Comparison of ENCODE assay signal across 12 cellular contexts in the genomic region with DNA sequence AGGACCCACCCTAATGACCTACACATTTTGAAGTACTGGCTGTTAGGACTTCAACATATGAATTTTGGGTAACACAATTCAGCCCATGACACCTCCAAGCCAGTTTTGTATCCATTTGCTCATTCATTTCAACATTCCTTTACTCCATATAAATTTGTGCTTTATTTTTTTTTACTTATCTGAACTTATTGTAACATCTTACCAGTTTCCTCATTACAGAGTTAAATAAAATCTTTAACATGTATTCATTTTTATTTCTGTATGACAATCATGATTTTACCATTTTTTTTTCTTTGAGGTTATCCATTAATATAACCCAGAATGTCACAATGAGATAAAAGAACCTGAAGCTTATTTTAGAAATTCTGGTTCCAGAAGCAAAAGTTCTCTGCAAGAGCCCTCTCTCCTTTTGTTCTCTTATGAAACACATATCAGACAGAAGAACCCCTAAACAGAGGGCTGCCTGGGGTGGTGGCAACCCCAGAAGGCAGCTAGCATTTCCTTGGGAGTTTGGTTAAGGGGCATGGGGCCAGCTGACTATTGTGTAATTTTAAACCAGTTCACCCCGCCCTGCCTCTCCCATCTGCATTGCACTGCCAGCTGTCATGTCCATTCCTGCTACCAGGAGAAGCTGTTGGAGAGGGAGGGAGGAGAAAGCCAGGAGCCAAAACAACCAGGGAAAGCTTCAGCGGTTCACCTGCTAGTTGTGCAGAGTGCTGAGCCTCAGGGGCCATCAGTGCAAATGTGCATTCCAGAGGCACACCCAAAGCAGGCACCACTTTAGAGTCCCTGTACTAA. TPM values are rescaled to one million over a fixed set of nuclear protein-coding genes. Genes with fewer than 3 reads are reported as not detected.
DNase-seq lines count a peak whose midpoint lies in the region; ATAC-seq, FAIRE-seq and TF ChIP-seq lines count a peak whose summit lies in the region.
"Had no signal": no experiment of that assay in that cellular context is flagged by ENCODE, and none has a peak within 500 bp of the region (broad histone marks: within the 10 kb centered on the region; RNA-seq: fewer than 3 reads in every experiment).

No MANE protein-coding gene starts in this region.

- no peaks in the 10 kb centered on the region for H3K9me1 ChIP-seq in keratinocyte (ENCODE audit: control insufficient read depth, extremely low read depth, insufficient read depth, low read length)

- no peak for ATAC-seq in HG03039 (IDR thresholded peaks at IDR 0.05; ENCODE audit: unreplicated experiment)
- no peak for ATAC-seq in GM21825 (IDR thresholded peaks at IDR 0.05; ENCODE audit: unreplicated experiment)
- ATAC-seq: activated CD4-positive, alpha-beta T cell treated with anti-CD3 and anti-CD28 coated beads for 36 hours had no signal

- no peaks in the 10 kb centered on the region for H3K27me3 ChIP-seq in BE2C
- H3K27me3 ChIP-seq in adrenal gland = no peaks in the 10 kb centered on the region
- no peaks in the 10 kb centered on the region for H3K27me3 ChIP-seq in keratinocyte (ENCODE audit: control insufficient read depth, extremely low read depth, insufficient read depth, low read length)

- H3K4me2 ChIP-seq in keratinocyte (ENCODE audit: control insufficient read depth, extremely low read depth, insufficient read depth, low read depth, low read length) = peak overlapping the region; percentile 63
- H3K4me2 ChIP-seq: KMS-11 had no signal

- intact Hi-C loops in adrenal gland (cut with DNase I) = no loop called here

- no peak for TF ChIP-seq CTCF in BE2C (IDR thresholded peaks at IDR 0.05; ENCODE audit: low read depth, low read length)
- no peak for TF ChIP-seq CTCF in NB4 (IDR thresholded peaks at IDR 0.05; ENCODE audit: low read depth, low read length)
- no peak for TF ChIP-seq CTCF in adrenal gland (IDR thresholded peaks at IDR 0.05)
- no peak for TF ChIP-seq CTCF in keratinocyte (optimal IDR thresholded peaks at IDR 0.05 in 1 of 3, IDR thresholded peaks at IDR 0.05 in 1 of 3, conservative IDR thresholded peaks at IDR 0.05 in 1 of 3; ENCODE audit: extremely low read depth in 1 of 3, insufficient read depth in 2 of 3, low read length in 3 of 3)

- FAIRE-seq in keratinocyte (lab: Jason Lieb, UNC) = peak; percentile 90

- H3K9me3 Mint-ChIP-seq in immature natural killer cell = no peaks in the 10 kb centered on the region
- H3K9me3 Mint-ChIP-seq: central memory CD8-positive, alpha-beta T cell had no signal

- DNase-seq in BE2C (peak; percentile 26), NB4 (ENCODE audit: low read depth) (peak; percentile 23), adrenal gland (peak in 5 of 7 donors; percentile 28 to 58 (median 39)), keratinocyte (ENCODE audit: low read depth, low spot score) (peak; percentile 45), immature natural killer cell (no peak)
- no peak for DNase-seq in activated naive CD4-positive, alpha-beta T cell treated with anti-CD3 and anti-CD28 coated beads, Interleukin-2, amount 50 U/mL, for 16 hours
- DNase-seq: activated CD4-positive, alpha-beta T cell treated with anti-CD3 and anti-CD28 coated beads for 36 hours had no signal

- no peaks in the 10 kb centered on the region for H3K36me3 Mint-ChIP-seq in immature natural killer cell
- H3K36me3 Mint-ChIP-seq: mesothelial cell of epicardium had no signal

- H3K9me3 ChIP-seq in BE2C = no peaks in the 10 kb centered on the region
- H3K9me3 ChIP-seq in adrenal gland (replicated peaks in 1 of 3) = no peaks in the 10 kb centered on the region
- no peaks in the 10 kb centered on the region for H3K9me3 ChIP-seq in keratinocyte (ENCODE audit: control insufficient read depth, low read depth, low read length)

- TF ChIP-seq POLR2A in NB4 (IDR thresholded peaks at IDR 0.05; ENCODE audit: extremely low read depth, insufficient read length) (no peak), adrenal gland (IDR thresholded peaks at IDR 0.05) (no peak)

- H3K36me3 ChIP-seq in BE2C (no peaks in the 10 kb centered on the region), adrenal gland (replicated peaks in 1 of 2) (no peaks in the 10 kb centered on the region), keratinocyte (ENCODE audit: control insufficient read depth in 2 of 2, extremely low read depth in 1 of 2, insufficient read depth in 2 of 2, low read length in 2 of 2) (no peaks in the 10 kb centered on the region)

- H3K79me2 ChIP-seq in keratinocyte (ENCODE audit: control insufficient read depth, insufficient read depth, low read length) = no peaks in the 10 kb centered on the region

- no peaks in the 10 kb centered on the region for H4K20me1 ChIP-seq in keratinocyte (ENCODE audit: control insufficient read depth, extremely low read depth, insufficient read depth, low read length)

- H3K27ac ChIP-seq in adrenal gland (no peak overlapping the region), keratinocyte (ENCODE audit: control insufficient read depth, insufficient read depth, low read length) (peak overlapping the region; percentile 25)
- H3K27ac ChIP-seq: KMS-11 had no signal

- no peak overlapping the region for H3K9ac ChIP-seq in keratinocyte (ENCODE audit: control insufficient read depth, extremely low read depth, insufficient read depth, low read length)
- H3K9ac ChIP-seq: KMS-11 had no signal

- peaks cover 0 to 3% (median 0%) of the 10 kb centered on the region in 3 donors for H3K27me3 Mint-ChIP-seq in immature natural killer cell (ENCODE audit: low read depth in 3 of 3)
- H3K27me3 Mint-ChIP-seq: activated CD4-positive, alpha-beta T cell treated with anti-CD3 and anti-CD28 coated beads for 36 hours; central memory CD8-positive, alpha-beta T cell had no signal

- dilution Hi-C loops in keratinocyte (cut with MboI; ENCODE audit: extremely low pct_ligation_motif_present, low sequenced_read_pairs) = no loop called here

- H3K4me3 ChIP-seq in BE2C (ENCODE audit: low read depth, low read length) (no peak overlapping the region), NB4 (ENCODE audit: low read depth, low read length) (no peak overlapping the region), adrenal gland (no peak overlapping the region), keratinocyte (ENCODE audit: control insufficient read depth in 2 of 3, extremely low read depth in 1 of 3, insufficient read depth in 2 of 3, low read depth in 1 of 3, low read length in 3 of 3) (no peak overlapping the region)

- no peak overlapping the region for H3K4me3 Mint-ChIP-seq in immature natural killer cell
- H3K4me3 Mint-ChIP-seq: activated CD4-positive, alpha-beta T cell treated with anti-CD3 and anti-CD28 coated beads for 36 hours; central memory CD8-positive, alpha-beta T cell; mesothelial cell of epicardium had no signal

- H3K4me1 ChIP-seq in BE2C (no peaks in the 10 kb centered on the region), adrenal gland (replicated peaks in 1 of 2) (no peaks in the 10 kb centered on the region), keratinocyte (ENCODE audit: control insufficient read depth, extremely low read depth, insufficient read depth, low read length) (peaks cover 36% of the 10 kb centered on the region)

- H3K27ac Mint-ChIP-seq in immature natural killer cell = peak overlapping the region in 1 of 6 donors; percentile 44
- H3K27ac Mint-ChIP-seq: activated CD4-positive, alpha-beta T cell treated with anti-CD3 and anti-CD28 coated beads for 36 hours; mesothelial cell of epicardium had no signal

- 39 to 65% (median 51%) methylated on average over 2 of the region's 2 CpGs for WGBS in adrenal gland, 4 donors

- H2AFZ ChIP-seq in keratinocyte (ENCODE audit: control insufficient read depth, low read length) = peak overlapping the region; percentile 44

- peaks cover 0 to 5% of the 10 kb centered on the region in 2 donors for H3K4me1 Mint-ChIP-seq in immature natural killer cell
- H3K4me1 Mint-ChIP-seq: activated CD4-positive, alpha-beta T cell treated with anti-CD3 and anti-CD28 coated beads for 36 hours; central memory CD8-positive, alpha-beta T cell had no signal

RNA-seq across cellular contexts. Expression of a gene that starts 47.8 kb away (rescaled TPM):
- 143 TPM for polyA plus RNA-seq in BE2C (2012; ENCODE audit: insufficient read depth, insufficient read length, low read depth)
- 100 to 1,000 TPM in 3 of 8 donors, 10 to 100 TPM in 5; 65.2 to 300 (median 87.6) TPM for total RNA-seq in adrenal gland
- polyA plus RNA-seq in adrenal gland (100 to 1,000 TPM; 167 to 216 (median 187) TPM), keratinocyte (231 to 345 TPM (median 308 TPM) in 3 replicates), immature natural killer cell (100 to 1,000 TPM; 145 to 206 (median 167) TPM)
- polyA plus RNA-seq in keratinocyte (2011; ENCODE audit: low read depth) = 171 TPM
- polyA plus RNA-seq in keratinocyte (2011; cell fraction: cytosol; rRNA removed) = 226 and 445 TPM in 2 replicates
- 446 and 608 TPM in 2 replicates for polyA plus RNA-seq in keratinocyte (2011; cell fraction: nucleus; rRNA removed)
- polyA plus RNA-seq in keratinocyte (2012; ENCODE audit: low replicate concordance) = 221 and 278 TPM in 2 replicates
- polyA minus RNA-seq in keratinocyte = 67.4 to 328 TPM (median 134 TPM) in 3 replicates
- polyA minus RNA-seq in keratinocyte (2011; cell fraction: cytosol; rRNA and poly(A)+ RNA removed) = 123 TPM
- polyA minus RNA-seq in keratinocyte (2011; cell fraction: nucleus; rRNA and poly(A)+ RNA removed) = 89.8 and 171 TPM in 2 replicates

Comparison
In these comparisons a context has a peak if more than half of its experiments do, and no peak if none do; other contexts are left out.
1. DNase-seq: peak in BE2C (single experiment), NB4 (single experiment), adrenal gland (5 of 7) and keratinocyte (single experiment); none in activated naive CD4-positive, alpha-beta T cell treated with anti-CD3 and anti-CD28 coated beads, Interleukin-2, amount 50 U/mL, for 16 hours (single experiment) and immature natural killer cell (0 of 3).